Comparison of ENCODE assay signal across 31 cellular contexts in genomic region chr11:93831343-93832082, GRCh38. TPM values are rescaled to one million over a fixed set of nuclear protein-coding genes. Genes with fewer than 3 reads are reported as not detected.
"Had no signal": no experiment of that assay in that cellular context is flagged by ENCODE, and none has a peak within 500 bp of the region (broad histone marks: within the 10 kb centered on the region; RNA-seq: fewer than 3 reads in every experiment).

No MANE protein-coding gene starts in this region.

- H3K27me3 Mint-ChIP-seq: activated CD4-positive, alpha-beta T cell treated with anti-CD3 and anti-CD28 coated beads, Interleukin-2, amount 10 ng/mL, durations not matched to agents 7 days and 5 days; brain had no signal

- H3K4me3 Mint-ChIP-seq: activated B cell treated with CpG ODN at 0.5 μM for 24 hours; activated CD4-positive, alpha-beta memory T cell treated with anti-CD3 and anti-CD28 coated beads for 36 hours; activated CD4-positive, alpha-beta T cell treated with anti-CD3 and anti-CD28 coated beads, Interleukin-2, amount 10 ng/mL, durations not matched to agents 7 days and 5 days; activated naive CD8-positive, alpha-beta T cell treated with anti-CD3 and anti-CD28 coated beads, Interleukin-2, amount 50 U/mL, for 24 hours; activated T-cell treated with anti-CD3 and anti-CD28 coated beads, Interleukin-2, amount 50 U/mL, for 4 hours; brain; central memory CD8-positive, alpha-beta T cell; T-cell had no signal

- H3K4me1 ChIP-seq: ascending aorta had no signal

- H3K4me1 Mint-ChIP-seq: activated B cell treated with CpG ODN at 0.5 μM for 24 hours; activated CD4-positive, alpha-beta T cell treated with anti-CD3 and anti-CD28 coated beads, Interleukin-2, amount 10 ng/mL, durations not matched to agents 7 days and 5 days; activated naive CD8-positive, alpha-beta T cell treated with anti-CD3 and anti-CD28 coated beads, Interleukin-2, amount 50 U/mL, for 24 hours; brain; central memory CD8-positive, alpha-beta T cell; T-cell had no signal

- DNase-seq: activated B cell treated with CpG ODN at 0.5 μM for 24 hours; activated CD4-positive, alpha-beta memory T cell treated with anti-CD3 and anti-CD28 coated beads for 36 hours; activated CD4-positive, alpha-beta T cell treated with anti-CD3 and anti-CD28 coated beads, Interleukin-2, amount 10 ng/mL, durations not matched to agents 7 days and 5 days; activated CD8-positive, alpha-beta memory T cell treated with anti-CD3 and anti-CD28 coated beads for 24 hours; activated effector memory CD4-positive, alpha-beta T cell treated with anti-CD3 and anti-CD28 coated beads, Interleukin-2, amount 50 U/mL, for 16 hours; activated naive CD4-positive, alpha-beta T cell treated with Interleukin-2 at 50 U/mL for 16 hours; activated naive CD8-positive, alpha-beta T cell treated with anti-CD3 and anti-CD28 coated beads, Interleukin-2, amount 50 U/mL, for 24 hours; activated T-cell treated with anti-CD3 and anti-CD28 coated beads, Interleukin-2, amount 50 U/mL, for 4 hours; amniotic stem cell; MM.1S; NCI-H1105; NCI-H1436 treated with DMSO at 0.1 percent for 48 hours; NCI-H187; NCI-H2081; NCI-H2227 treated with DMSO at 0.1 percent for 48 hours; NCI-H446 treated with DMSO at 0.1 percent for 48 hours; NCI-H524 treated with DMSO at 0.1 percent for 48 hours; NCI-H748 treated with DMSO at 0.1 percent for 48 hours; RPMI8226; T-cell; T-helper 2 cell; T1000 had no signal

- ATAC-seq: activated naive CD4-positive, alpha-beta T cell treated with anti-CD3 and anti-CD28 coated beads, Interleukin-2, amount 50 U/mL, for 72 hours; activated naive CD8-positive, alpha-beta T cell treated with anti-CD3 and anti-CD28 coated beads, Interleukin-2, amount 50 U/mL, for 24 hours; activated T-cell treated with anti-CD3 and anti-CD28 coated beads, Interleukin-2, amount 50 U/mL, for 4 hours; Panc1; Right ventricle myocardium inferior; T-cell had no signal

- H3K9me3 ChIP-seq: ascending aorta had no signal

- H3K36me3 Mint-ChIP-seq: activated CD4-positive, alpha-beta memory T cell treated with anti-CD3 and anti-CD28 coated beads for 36 hours; activated naive CD4-positive, alpha-beta T cell treated with anti-CD3 and anti-CD28 coated beads, Interleukin-2, amount 50 U/mL, for 72 hours; brain; T-cell had no signal

- FAIRE-seq: TTC549 had no signal

- H3K4me3 ChIP-seq: ascending aorta, SK-N-MC had no signal

- H3K27ac Mint-ChIP-seq: activated B cell treated with CpG ODN at 0.5 μM for 24 hours; activated CD4-positive, alpha-beta memory T cell treated with anti-CD3 and anti-CD28 coated beads for 36 hours; activated CD4-positive, alpha-beta T cell treated with anti-CD3 and anti-CD28 coated beads, Interleukin-2, amount 10 ng/mL, durations not matched to agents 7 days and 5 days; activated naive CD4-positive, alpha-beta T cell treated with anti-CD3 and anti-CD28 coated beads, Interleukin-2, amount 50 U/mL, for 72 hours; activated naive CD8-positive, alpha-beta T cell treated with anti-CD3 and anti-CD28 coated beads, Interleukin-2, amount 50 U/mL, for 24 hours; brain; T-cell had no signal

- H3K36me3 ChIP-seq: ascending aorta had no signal

- H3K27ac ChIP-seq: ascending aorta, SK-N-MC had no signal

- H3K27me3 ChIP-seq: ascending aorta had no signal

- H3K9me3 Mint-ChIP-seq: activated B cell treated with CpG ODN at 0.5 μM for 24 hours; activated CD4-positive, alpha-beta memory T cell treated with anti-CD3 and anti-CD28 coated beads for 36 hours; activated CD4-positive, alpha-beta T cell treated with anti-CD3 and anti-CD28 coated beads, Interleukin-2, amount 10 ng/mL, durations not matched to agents 7 days and 5 days; activated naive CD4-positive, alpha-beta T cell treated with anti-CD3 and anti-CD28 coated beads, Interleukin-2, amount 50 U/mL, for 72 hours; activated naive CD8-positive, alpha-beta T cell treated with anti-CD3 and anti-CD28 coated beads, Interleukin-2, amount 50 U/mL, for 24 hours; activated T-cell treated with anti-CD3 and anti-CD28 coated beads, Interleukin-2, amount 50 U/mL, for 4 hours; brain; central memory CD8-positive, alpha-beta T cell; T-cell had no signal

RNA-seq across cellular contexts. Expression of gene VSTM5, which starts 18.9 kb away (rescaled TPM):
- total RNA-seq: activated B cell treated with CpG ODN at 0.5 μM for 24 hours; activated CD4-positive, alpha-beta memory T cell treated with anti-CD3 and anti-CD28 coated beads for 36 hours; activated CD4-positive, alpha-beta T cell treated with anti-CD3 and anti-CD28 coated beads, Interleukin-2, amount 10 ng/mL, durations not matched to agents 7 days and 5 days; activated naive CD4-positive, alpha-beta T cell treated with anti-CD3 and anti-CD28 coated beads, Interleukin-2, amount 50 U/mL, for 72 hours; activated T-cell treated with anti-CD3 and anti-CD28 coated beads, Interleukin-2, amount 50 U/mL, for 4 hours; ascending aorta; OCI-LY7; T-cell had no signal
